In the genomic region with DNA sequence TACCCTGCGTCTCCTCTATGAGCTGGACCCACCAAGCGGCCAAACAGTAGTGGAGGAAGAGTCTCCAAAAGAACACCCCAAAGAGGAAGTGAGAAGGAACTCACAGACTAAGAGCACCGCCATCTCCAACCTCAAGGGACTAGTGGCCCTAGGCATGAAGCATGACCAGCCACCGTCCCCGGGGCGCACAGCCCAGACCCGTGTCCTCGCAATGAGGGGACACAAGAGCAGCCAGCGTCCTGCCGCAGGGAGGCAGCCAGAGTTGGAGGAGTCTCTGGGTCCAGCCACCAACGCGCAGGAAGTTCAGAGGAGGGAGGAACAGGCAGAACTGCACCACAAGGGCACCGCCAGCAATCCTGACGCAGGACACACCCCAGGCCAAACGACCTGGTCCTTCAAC, we compare ENCODE assay signal across 28 cellular contexts.
DNase-seq lines count a peak whose midpoint lies in the region; ATAC-seq, FAIRE-seq and TF ChIP-seq lines count a peak whose summit lies in the region.
"Had no signal": no experiment of that assay in that cellular context is flagged by ENCODE, and none has a peak within 500 bp of the region (broad histone marks: within the 10 kb centered on the region; RNA-seq: fewer than 3 reads in every experiment).

No MANE protein-coding gene starts in this region.

- H3K36me3 Mint-ChIP-seq in activated naive CD4-positive, alpha-beta T cell treated with anti-CD3 and anti-CD28 coated beads, Interleukin-2, amount 50 U/mL, for 24 hours = peaks cover 71% of the 10 kb centered on the region
- peaks cover 66 to 82% (median 76%) of the 10 kb centered on the region in 3 donors for H3K36me3 Mint-ChIP-seq in immature natural killer cell

- peaks cover 9% of the 10 kb centered on the region for H3K9me3 Mint-ChIP-seq in activated naive CD4-positive, alpha-beta T cell treated with anti-CD3 and anti-CD28 coated beads, Interleukin-2, amount 50 U/mL, for 24 hours
- H3K9me3 Mint-ChIP-seq in immature natural killer cell = peaks cover 2 to 24% (median 18%) of the 10 kb centered on the region in 6 donors

- ATAC-seq in RWPE2 (ENCODE audit: low read depth) (no peak), pancreas (no peak), GM18498 (IDR thresholded peaks at IDR 0.05; ENCODE audit: unreplicated experiment) (no peak), body of pancreas (no peak)
- ATAC-seq: Panc1 had no signal

- H3K9me3 ChIP-seq in RWPE2 (ENCODE audit: severe bottlenecking) (peaks cover 13% of the 10 kb centered on the region), pancreas (no peaks in the 10 kb centered on the region), body of pancreas (peaks cover 0 to 12% (median 0%) of the 10 kb centered on the region in 3 donors)
- H3K9me3 ChIP-seq: BE2C had no signal

- H3K27me3 Mint-ChIP-seq in activated naive CD4-positive, alpha-beta T cell treated with anti-CD3 and anti-CD28 coated beads, Interleukin-2, amount 50 U/mL, for 24 hours = no peaks in the 10 kb centered on the region
- H3K27me3 Mint-ChIP-seq in immature natural killer cell (ENCODE audit: low read depth in 3 of 3) = peaks cover 6 to 15% (median 11%) of the 10 kb centered on the region in 3 donors

- TF ChIP-seq POLR2A in body of pancreas (IDR thresholded peaks at IDR 0.05) = no peak

- no peak for DNase-seq in activated naive CD4-positive, alpha-beta T cell (lab: John Stamatoyannopoulos, UW)
- peak; percentile 82 for DNase-seq in RWPE2 (ENCODE audit: low spot score)
- DNase-seq in immature natural killer cell = no peak
- no peak for DNase-seq in pancreas
- DNase-seq in body of pancreas = no peak
- DNase-seq: BE2C, Calu3, DMS79 treated with DMSO at 0.1 percent for 48 hours, GF-D8, GM23248, H7, IMR-90, KG1, MM.1S, NCI-H1048, NCI-H1417, NCI-H1694, NCI-H2029 treated with DMSO at 0.1 percent for 48 hours, NCI-H446 treated with DMSO at 0.1 percent for 48 hours, NCI-H526 treated with DMSO at 0.1 percent for 48 hours, SHP77 treated with DMSO at 0.1 percent for 48 hours had no signal

- WGBS in pancreas, 2 donors = 97% methylated on average over 15 of the region's 15 CpGs
- 91 to 95% methylated on average over 15 of the region's 15 CpGs for whole genome bisulfite sequencing in body of pancreas, 2 donors

- no peaks in the 10 kb centered on the region for H3K27me3 ChIP-seq in RWPE2 (ENCODE audit: insufficient read depth, poor library complexity, severe bottlenecking)
- H3K27me3 ChIP-seq in pancreas = no peaks in the 10 kb centered on the region
- no peaks in the 10 kb centered on the region for H3K27me3 ChIP-seq in body of pancreas
- H3K27me3 ChIP-seq: BE2C had no signal

- H3K36me3 ChIP-seq in RWPE2 (ENCODE audit: low read depth) = peaks cover 83% of the 10 kb centered on the region
- peaks cover 0 to 56% (median 6%) of the 10 kb centered on the region in 3 donors for H3K36me3 ChIP-seq in pancreas
- peaks cover 6 to 14% of the 10 kb centered on the region in 2 donors for H3K36me3 ChIP-seq in body of pancreas (replicated peaks in 1 of 2; ENCODE audit: insufficient read depth in 1 of 2, low read depth in 2 of 2)

- intact Hi-C loops in pancreas (cut with DNase I) (no loop called here), body of pancreas (cut with DNase I) (no loop called here)

- no peak for FAIRE-seq in pancreas (lab: Jason Lieb, UNC)
- FAIRE-seq: GM18507 had no signal

- H3K27ac ChIP-seq in RWPE2 (ENCODE audit: poor library complexity, severe bottlenecking) (no peak overlapping the region), pancreas (no peak overlapping the region), body of pancreas (no peak overlapping the region)
- H3K27ac ChIP-seq: 22Rv1, GM23248, RWPE1 had no signal

- TF ChIP-seq CTCF in RWPE2 (IDR thresholded peaks at IDR 0.05; ENCODE audit: poor library complexity, severe bottlenecking) (no peak), pancreas (IDR thresholded peaks at IDR 0.05) (no peak), body of pancreas (IDR thresholded peaks at IDR 0.05) (no peak)

- H3K27ac Mint-ChIP-seq in activated naive CD4-positive, alpha-beta T cell treated with anti-CD3 and anti-CD28 coated beads, Interleukin-2, amount 50 U/mL, for 24 hours = peak overlapping the region; percentile 46
- peak overlapping the region in 4 of 6 donors; percentile 34 to 95 (median 62) for H3K27ac Mint-ChIP-seq in immature natural killer cell
- H3K27ac Mint-ChIP-seq: CD14-positive monocyte had no signal

- no peak overlapping the region for H3K4me3 ChIP-seq in RWPE2 (ENCODE audit: severe bottlenecking)
- H3K4me3 ChIP-seq in pancreas = no peak overlapping the region
- no peak overlapping the region for H3K4me3 ChIP-seq in body of pancreas
- H3K4me3 ChIP-seq: GM23248 had no signal

- no peak overlapping the region for H3K4me3 Mint-ChIP-seq in activated naive CD4-positive, alpha-beta T cell treated with anti-CD3 and anti-CD28 coated beads, Interleukin-2, amount 50 U/mL, for 24 hours
- H3K4me3 Mint-ChIP-seq in immature natural killer cell = no peak overlapping the region
- H3K4me3 Mint-ChIP-seq: CD14-positive monocyte had no signal

- no peaks in the 10 kb centered on the region for H3K4me1 ChIP-seq in RWPE2 (ENCODE audit: insufficient read depth, poor library complexity, severe bottlenecking)
- no peaks in the 10 kb centered on the region for H3K4me1 ChIP-seq in pancreas
- no peaks in the 10 kb centered on the region for H3K4me1 ChIP-seq in body of pancreas
- H3K4me1 ChIP-seq: BE2C had no signal

- no peaks in the 10 kb centered on the region for H3K4me1 Mint-ChIP-seq in activated naive CD4-positive, alpha-beta T cell treated with anti-CD3 and anti-CD28 coated beads, Interleukin-2, amount 50 U/mL, for 24 hours
- peaks cover 33 to 53% of the 10 kb centered on the region in 2 donors for H3K4me1 Mint-ChIP-seq in immature natural killer cell
- H3K4me1 Mint-ChIP-seq: CD14-positive monocyte had no signal
